Comparison of ENCODE assay signal across 22 cellular contexts in the genomic region with DNA sequence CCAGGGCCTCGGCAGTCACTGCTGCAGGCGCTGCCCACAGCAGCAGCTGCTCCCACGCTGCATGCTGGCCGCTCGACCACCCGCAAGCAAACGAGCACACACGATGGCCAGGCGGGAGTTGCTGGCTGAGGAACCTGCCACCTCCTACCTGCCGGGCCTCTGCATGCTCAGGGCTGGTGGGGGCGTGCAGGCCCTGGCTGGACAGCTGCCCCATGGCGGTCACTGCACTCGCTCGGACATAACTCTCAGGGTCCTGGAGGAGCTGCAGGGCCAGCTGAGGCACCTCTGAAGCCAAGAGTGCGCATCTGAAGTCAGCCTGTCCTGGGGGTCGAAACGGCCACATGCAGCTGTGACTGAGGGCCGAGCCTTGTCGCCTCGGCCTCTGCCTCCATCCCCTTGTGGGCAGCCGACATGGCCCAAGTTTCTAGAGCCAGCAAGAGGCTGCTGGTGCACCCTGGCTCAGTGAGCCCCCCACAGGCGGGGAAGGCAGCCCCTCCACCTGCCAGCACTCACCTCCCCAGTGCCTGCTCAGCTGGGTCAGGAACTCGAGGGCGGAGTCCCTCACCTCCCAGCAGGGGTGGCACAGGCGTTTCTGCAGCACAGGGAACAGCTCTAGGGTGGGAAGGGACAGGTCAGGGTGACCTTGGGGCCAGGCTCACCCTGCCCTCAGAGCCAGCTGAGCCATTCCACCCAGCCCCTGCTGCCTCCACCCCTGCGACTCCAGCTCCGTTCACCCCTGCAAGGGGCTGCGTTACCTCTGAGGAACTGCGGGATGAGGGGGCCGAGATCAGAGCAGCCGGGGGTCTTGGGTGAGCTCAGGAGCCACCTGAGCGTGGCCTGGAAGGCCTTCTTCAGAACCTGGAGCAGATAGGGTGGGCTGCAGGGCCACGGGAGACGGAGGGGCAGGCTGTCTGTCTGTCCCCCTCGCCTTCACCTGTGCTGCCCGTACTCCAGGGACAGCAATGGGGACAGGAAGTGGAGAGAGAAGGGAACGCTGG. TPM values are rescaled to one million over a fixed set of nuclear protein-coding genes. Genes with fewer than 3 reads are reported as not detected.
DNase-seq lines count a peak whose midpoint lies in the region; ATAC-seq, FAIRE-seq and TF ChIP-seq lines count a peak whose summit lies in the region.
"Had no signal": no experiment of that assay in that cellular context is flagged by ENCODE, and none has a peak within 500 bp of the region (broad histone marks: within the 10 kb centered on the region; RNA-seq: fewer than 3 reads in every experiment).

No MANE protein-coding gene starts in this region.

- no peak overlapping the region for H3K27ac ChIP-seq in CD4-positive, alpha-beta memory T cell (ENCODE audit: low read depth, low read length)
- no peak overlapping the region for H3K27ac ChIP-seq in heart left ventricle
- H3K27ac ChIP-seq in effector memory CD4-positive, alpha-beta T cell (ENCODE audit: insufficient read depth, low read length, poor library complexity, severe bottlenecking), result no peak overlapping the region
- H3K27ac ChIP-seq in GM23338 (ENCODE audit: low read depth), result no peak overlapping the region
- H3K27ac ChIP-seq: epithelial cell of prostate, parathyroid adenoma, skin epidermis had no signal

- H3K9me3 Mint-ChIP-seq in CD4-positive, alpha-beta memory T cell, result no peaks in the 10 kb centered on the region
- H3K9me3 Mint-ChIP-seq in WTC11, result no peaks in the 10 kb centered on the region
- peaks cover 5% of the 10 kb centered on the region; the same call in 2 of the 3 replicates for H3K9me3 Mint-ChIP-seq in GM23338
- H3K9me3 Mint-ChIP-seq in mesothelial cell of epicardium, result no peaks in the 10 kb centered on the region
- H3K9me3 Mint-ChIP-seq: activated T-helper 17 cell treated with anti-CD3 and anti-CD28 coated beads, Interleukin-2, amount 50 U/mL, for 72 hours; dendritic cell treated with granulocyte-macrophage colony-stimulating factor and Interleukin-4, amounts not matched to agents 40 ng/mL and 50 ng/mL, for 4 days; stimulated activated naive CD8-positive, alpha-beta T cell treated with anti-CD3 and anti-CD28 coated beads, Interleukin-15, amount 100 ng/mL, for 72 hours; type B pancreatic cell had no signal

- peak overlapping the region in 5 of 7 donors; percentile 10 to 65 (median 29) for H3K27ac Mint-ChIP-seq in CD4-positive, alpha-beta memory T cell
- no peak overlapping the region for H3K27ac Mint-ChIP-seq in WTC11
- no peak overlapping the region for H3K27ac Mint-ChIP-seq in GM23338
- no peak overlapping the region for H3K27ac Mint-ChIP-seq in mesothelial cell of epicardium
- H3K27ac Mint-ChIP-seq: activated T-helper 17 cell treated with anti-CD3 and anti-CD28 coated beads, Interleukin-2, amount 50 U/mL, for 72 hours; dendritic cell treated with granulocyte-macrophage colony-stimulating factor and Interleukin-4, amounts not matched to agents 40 ng/mL and 50 ng/mL, for 4 days; type B pancreatic cell had no signal

- H3K36me3 ChIP-seq in CD4-positive, alpha-beta memory T cell (ENCODE audit: insufficient read depth, low read length), result peaks cover 17% of the 10 kb centered on the region
- H3K36me3 ChIP-seq in heart left ventricle (peaks cover 0 to 66% (median 60%) of the 10 kb centered on the region in 9 donors), GM23338 (ENCODE audit: insufficient read depth) (no peaks in the 10 kb centered on the region)
- H3K36me3 ChIP-seq in effector memory CD4-positive, alpha-beta T cell (ENCODE audit: control insufficient read depth, insufficient read depth, low read length), result peaks cover 44% of the 10 kb centered on the region

- no peaks in the 10 kb centered on the region for H3F3A ChIP-seq in GM23338 (replicated peaks; ENCODE audit: low read depth)

- no peaks in the 10 kb centered on the region for H3K4me1 Mint-ChIP-seq in CD4-positive, alpha-beta memory T cell
- H3K4me1 Mint-ChIP-seq in WTC11 (no peaks in the 10 kb centered on the region), GM23338 (no peaks in the 10 kb centered on the region), mesothelial cell of epicardium (no peaks in the 10 kb centered on the region)
- H3K4me1 Mint-ChIP-seq: activated T-helper 17 cell treated with anti-CD3 and anti-CD28 coated beads, Interleukin-2, amount 50 U/mL, for 72 hours had no signal

- CTCF ChIA-PET in CD4-positive, alpha-beta memory T cell (lab: Charles Lee; ENCODE audit: partially characterized antibody), result no interaction called here
- CTCF ChIA-PET in WTC11 (lab: Charles Lee), result interaction anchor here (1.6 kb wide), 1 partner anchor 70 kb away, joined by 6 read pairs; no protein-coding TSS in a partner anchor

- no peaks in the 10 kb centered on the region for H3K27me3 ChIP-seq in CD4-positive, alpha-beta memory T cell (ENCODE audit: insufficient read depth, low read length)
- H3K27me3 ChIP-seq in heart left ventricle (no peaks in the 10 kb centered on the region), GM23338 (ENCODE audit: insufficient read depth) (no peaks in the 10 kb centered on the region)
- H3K27me3 ChIP-seq in effector memory CD4-positive, alpha-beta T cell (replicated peaks; ENCODE audit: control insufficient read depth, insufficient read depth, low read length, poor library complexity, severe bottlenecking), result no peaks in the 10 kb centered on the region

- POLR2A ChIA-PET in CD4-positive, alpha-beta memory T cell (lab: Charles Lee; ENCODE audit: partially characterized antibody), result interaction anchor here (1.0 to 1.9 kb wide), 5 partner anchors 8 to 31 kb away, joined by 3 to 9 read pairs (median 3); no protein-coding TSS in a partner anchor
- POLR2A ChIA-PET in WTC11 (lab: Charles Lee), result interaction anchor here (0.6 to 1.1 kb wide), 2 partner anchors 59 to 458 kb away, joined by 3 read pairs; no protein-coding TSS in a partner anchor

- no peak overlapping the region for H2AFZ ChIP-seq in GM23338
- H2AFZ ChIP-seq: parathyroid adenoma had no signal

- H3K27me3 Mint-ChIP-seq in CD4-positive, alpha-beta memory T cell, result no peaks in the 10 kb centered on the region
- H3K27me3 Mint-ChIP-seq in WTC11 (ENCODE audit: low read depth) (no peaks in the 10 kb centered on the region), GM23338 (ENCODE audit: insufficient read depth, low read depth, poor library complexity) (peaks cover 2% of the 10 kb centered on the region), mesothelial cell of epicardium (ENCODE audit: low read depth) (no peaks in the 10 kb centered on the region)
- H3K27me3 Mint-ChIP-seq: activated T-helper 17 cell treated with anti-CD3 and anti-CD28 coated beads, Interleukin-2, amount 50 U/mL, for 72 hours; dendritic cell treated with granulocyte-macrophage colony-stimulating factor and Interleukin-4, amounts not matched to agents 40 ng/mL and 50 ng/mL, for 4 days; naive thymus-derived CD4-positive, alpha-beta T cell; stimulated activated naive CD8-positive, alpha-beta T cell treated with anti-CD3 and anti-CD28 coated beads, Interleukin-15, amount 100 ng/mL, for 72 hours; type B pancreatic cell had no signal

- no peak overlapping the region for H3K4me2 ChIP-seq in GM23338

- 92 to 95% (median 92%) methylated on average over 19 to 37 of the region's 37 CpGs for WGBS in heart left ventricle, 4 donors

- 0 out of 2 replicates have a peak, but pooled peaks cover 3% of the 10 kb centered on the region for H4K20me1 ChIP-seq in GM23338 (replicated peaks; ENCODE audit: insufficient read depth)

- FAIRE-seq in HTR-8/SVneo (lab: Jason Lieb, UNC), result peak; percentile 66
- FAIRE-seq: keratinocyte had no signal

- intact Hi-C loops in CD4-positive, alpha-beta memory T cell (cut with micrococcal nuclease), result loop anchor here (1.0 kb wide), 1 partner anchor 12 kb away; no protein-coding TSS in a partner anchor
- intact Hi-C loops in heart left ventricle (cut with DNase I), result no loop called here
- intact Hi-C loops in posterior vena cava (cut with DNase I), result no loop called here

- H3K4me1 ChIP-seq in CD4-positive, alpha-beta memory T cell (ENCODE audit: insufficient read depth, low read length), result no peaks in the 10 kb centered on the region
- H3K4me1 ChIP-seq in heart left ventricle (no peaks in the 10 kb centered on the region), GM23338 (ENCODE audit: insufficient read depth) (no peaks in the 10 kb centered on the region)
- H3K4me1 ChIP-seq in effector memory CD4-positive, alpha-beta T cell (ENCODE audit: control insufficient read depth, insufficient read depth, low read length, poor library complexity, severe bottlenecking), result no peaks in the 10 kb centered on the region
- H3K4me1 ChIP-seq: parathyroid adenoma had no signal

- TF ChIP-seq CTCF in heart left ventricle (IDR thresholded peaks at IDR 0.05) (no peak), WTC11 (IDR thresholded peaks at IDR 0.05) (no peak), GM23338 (conservative IDR thresholded peaks at IDR 0.05; ENCODE audit: low read depth in 2 of 2) (no peak), mesothelial cell of epicardium (IDR thresholded peaks at IDR 0.05; ENCODE audit: unreplicated experiment) (no peak)

- no peaks in the 10 kb centered on the region for H3K79me2 ChIP-seq in GM23338 (replicated peaks; ENCODE audit: insufficient read depth)
- H3K79me2 ChIP-seq: parathyroid adenoma had no signal

- H3K36me3 Mint-ChIP-seq in CD4-positive, alpha-beta memory T cell, result peaks cover 0 to 18% of the 10 kb centered on the region in 2 donors
- H3K36me3 Mint-ChIP-seq in WTC11, result peaks cover 9% of the 10 kb centered on the region; the same call in 1 of the 2 replicates
- peaks cover 20% of the 10 kb centered on the region; the same call in 2 of the 3 replicates for H3K36me3 Mint-ChIP-seq in GM23338 (ENCODE audit: low read depth)
- peaks cover 2% of the 10 kb centered on the region for H3K36me3 Mint-ChIP-seq in mesothelial cell of epicardium
- H3K36me3 Mint-ChIP-seq: naive thymus-derived CD4-positive, alpha-beta T cell; type B pancreatic cell had no signal

- H3K4me3 Mint-ChIP-seq in CD4-positive, alpha-beta memory T cell, result no peak overlapping the region
- no peak overlapping the region for H3K4me3 Mint-ChIP-seq in WTC11
- no peak overlapping the region for H3K4me3 Mint-ChIP-seq in GM23338
- no peak overlapping the region for H3K4me3 Mint-ChIP-seq in mesothelial cell of epicardium
- H3K4me3 Mint-ChIP-seq: activated T-helper 17 cell treated with anti-CD3 and anti-CD28 coated beads, Interleukin-2, amount 50 U/mL, for 72 hours; dendritic cell treated with granulocyte-macrophage colony-stimulating factor and Interleukin-4, amounts not matched to agents 40 ng/mL and 50 ng/mL, for 4 days; naive thymus-derived CD4-positive, alpha-beta T cell; type B pancreatic cell had no signal

- DNase-seq in CD4-positive, alpha-beta memory T cell, result no peak
- DNase-seq in HTR-8/SVneo (ENCODE audit: insufficient read length, low spot score) (no peak), heart left ventricle (peak in 3 of 5 donors; percentile 8 to 64 (median 18)), posterior vena cava (ENCODE audit: low spot score) (peak; percentile 72), WTC11 (ENCODE audit: low spot score) (no peak), GM23338 (ENCODE audit: low spot score) (no peak), mesothelial cell of epicardium (ENCODE audit: low spot score in 2 of 2, unreplicated experiment in 2 of 2) (no peak)
- no peak for DNase-seq in effector memory CD4-positive, alpha-beta T cell
- DNase-seq: DND-41; mesenchymal stem cell; naive thymus-derived CD4-positive, alpha-beta T cell; NCI-H1417; NCI-H524 treated with DMSO at 0.1 percent for 48 hours; stimulated activated CD4-positive, alpha-beta T cell treated with anti-CD3 and anti-CD28 coated beads, Interleukin-4, amount 100 ng/mL, for 24 hours; stimulated activated naive CD8-positive, alpha-beta T cell treated with anti-CD3 and anti-CD28 coated beads, Interleukin-15, amount 100 ng/mL, for 72 hours had no signal

- no peak for TF ChIP-seq POLR2A in heart left ventricle (IDR thresholded peaks at IDR 0.05)

- ATAC-seq in heart left ventricle, result peak in 1 of 4 donors; percentile 3
- no peak for ATAC-seq in WTC11
- ATAC-seq in GM23338, result no peak
- ATAC-seq: activated T-helper 17 cell treated with anti-CD3 and anti-CD28 coated beads, Interleukin-2, amount 50 U/mL, for 72 hours had no signal

- no peaks in the 10 kb centered on the region for H3K9me2 ChIP-seq in GM23338 (ENCODE audit: insufficient read depth)

- H3K9me3 ChIP-seq in CD4-positive, alpha-beta memory T cell (ENCODE audit: control insufficient read depth in 1 of 2, low read length in 2 of 2), result no peaks in the 10 kb centered on the region
- H3K9me3 ChIP-seq in heart left ventricle, result no peaks in the 10 kb centered on the region
- H3K9me3 ChIP-seq in effector memory CD4-positive, alpha-beta T cell (ENCODE audit: control insufficient read depth, low read length), result no peaks in the 10 kb centered on the region

- no peak overlapping the region for H3K4me3 ChIP-seq in CD4-positive, alpha-beta memory T cell (ENCODE audit: low read length in 2 of 2)
- no peak overlapping the region for H3K4me3 ChIP-seq in heart left ventricle
- no peak overlapping the region for H3K4me3 ChIP-seq in effector memory CD4-positive, alpha-beta T cell (ENCODE audit: insufficient read depth, low read depth, low read length, poor library complexity, severe bottlenecking)
- H3K4me3 ChIP-seq in GM23338, result no peak overlapping the region
- H3K4me3 ChIP-seq: skin epidermis had no signal

RNA-seq across cellular contexts. Expression of a gene that starts 16.0 kb away (rescaled TPM):
- 10 to 100 TPM; 37.0 to 41.4 TPM for total RNA-seq in CD4-positive, alpha-beta memory T cell
- 10 to 100 TPM; 24.2 to 42.4 TPM for polyA plus RNA-seq in CD4-positive, alpha-beta memory T cell
- total RNA-seq in heart left ventricle (10 to 100 TPM; 10.9 to 27.8 (median 14.9) TPM), posterior vena cava (10 to 100 TPM; 16.3 to 17.2 TPM), WTC11 (2021) (44.0 to 50.0 TPM (median 46.1 TPM) in 3 replicates), mesothelial cell of epicardium (44.2 to 47.6 TPM (median 46.8 TPM) in 3 replicates)
- polyA plus RNA-seq in heart left ventricle (10 to 100 TPM; 13.8 to 17.8 TPM), GM23338 (2016; fragmentation: Nextera tagmentation; extraction: Ambion mirVana) (29.8 and 32.5 TPM in 2 replicates)
- 65.6 and 76.8 TPM in 2 replicates for total RNA-seq in GM23338 (2014; rRNA removed; shearing (Covaris generic))

RNA-seq across cellular contexts. Expression of a gene that starts 19.4 kb away (rescaled TPM):
- total RNA-seq in CD4-positive, alpha-beta memory T cell, result 1 to 10 TPM; 8.2 to 9.4 TPM
- polyA plus RNA-seq in CD4-positive, alpha-beta memory T cell, result 1 to 10 TPM in 1 of 2 donors, under 1 TPM in 1; 0.81 to 3.7 TPM
- 10 to 100 TPM in 5 of 9 donors, 1 to 10 TPM in 4; 8.0 to 14.1 (median 10.3) TPM for total RNA-seq in heart left ventricle
- 10 to 100 TPM in 1 of 2 donors, 1 to 10 TPM in 1; 5.0 to 10.8 TPM for polyA plus RNA-seq in heart left ventricle
- 10 to 100 TPM; 14.6 to 19.1 TPM for total RNA-seq in posterior vena cava
- total RNA-seq in WTC11 (2021), result 4.4 to 4.7 TPM (median 4.6 TPM) in 3 replicates
- total RNA-seq in GM23338 (2014; rRNA removed; shearing (Covaris generic)), result 5.0 and 6.5 TPM in 2 replicates
- polyA plus RNA-seq in GM23338 (2016; fragmentation: Nextera tagmentation; extraction: Ambion mirVana), result 5.9 and 7.7 TPM in 2 replicates
- 26.6 to 29.6 TPM (median 26.6 TPM) in 3 replicates for total RNA-seq in mesothelial cell of epicardium

RNA-seq across cellular contexts. Expression of a gene that starts 19.8 kb away (rescaled TPM):
- 100 to 1,000 TPM; 125 to 127 TPM for total RNA-seq in CD4-positive, alpha-beta memory T cell
- 1 to 10 TPM in 1 of 2 donors, under 1 TPM in 1; 0.09 to 4.1 TPM for polyA plus RNA-seq in CD4-positive, alpha-beta memory T cell
- total RNA-seq in heart left ventricle, result 10 to 100 TPM in 3 of 9 donors, 1 to 10 TPM in 6; 3.1 to 22.8 (median 7.7) TPM
- 1 to 10 TPM; 5.4 to 5.7 TPM for polyA plus RNA-seq in heart left ventricle
- total RNA-seq in posterior vena cava, result 10 to 100 TPM; 15.2 to 16.5 TPM
- total RNA-seq in WTC11 (2021), result 24.1 to 29.4 TPM (median 26.5 TPM) in 3 replicates
- total RNA-seq in GM23338 (2014; rRNA removed; shearing (Covaris generic)), result 24.5 and 35.4 TPM in 2 replicates
- 1.7 and 3.2 TPM in 2 replicates for polyA plus RNA-seq in GM23338 (2016; fragmentation: Nextera tagmentation; extraction: Ambion mirVana)
- total RNA-seq in mesothelial cell of epicardium, result 16.0 to 19.0 TPM (median 16.3 TPM) in 3 replicates

Comparison
In these comparisons a context has a peak if more than half of its experiments do, and no peak if none do; other contexts are left out.
1. DNase-seq: peak in heart left ventricle (3 of 5) and posterior vena cava (single experiment); none in CD4-positive, alpha-beta memory T cell (0 of 5), HTR-8/SVneo (single experiment), WTC11 (single experiment), effector memory CD4-positive, alpha-beta T cell (0 of 3), GM23338 (single experiment) and mesothelial cell of epicardium (0 of 2).
2. H3K27ac Mint-ChIP-seq: peak in CD4-positive, alpha-beta memory T cell (5 of 7); none in WTC11 (single experiment), GM23338 (single experiment) and mesothelial cell of epicardium (single experiment).